ENCODE assay signal across 9 cellular contexts in genomic region chr6:5259428-5259827, GRCh38. TPM values are rescaled to one million over a fixed set of nuclear protein-coding genes. Genes with fewer than 3 reads are reported as not detected.
A peak's percentile ranks its signal among the peaks of the same experiment; 100 is the strongest.
DNase-seq lines count a peak whose midpoint lies in the region; ATAC-seq and TF ChIP-seq lines count a peak whose summit lies in the region.
"Had no signal": no experiment of that assay in that cellular context is flagged by ENCODE, and none has a peak within 500 bp of the region (broad histone marks: within the 10 kb centered on the region; RNA-seq: fewer than 3 reads in every experiment).

No MANE protein-coding gene starts in this region.

- CTCF ChIA-PET in T-cell (lab: Charles Lee): interaction anchor here in 1 of 2 donors (2.8 kb wide), 1 partner anchor 116 kb away, joined by 9 read pairs; no protein-coding TSS in a partner anchor

- peak overlapping the region; percentile 100 for H3K27ac Mint-ChIP-seq in T-helper 2 cell treated with Interferon-gamma antibody and Interleukin-4, amounts not matched to agents 5 μg/mL and 100 μg/mL, for 36 hours
- H3K27ac Mint-ChIP-seq in T-cell: peak overlapping the region; percentile 97 to 100
- peak overlapping the region; percentile 100 for H3K27ac Mint-ChIP-seq in stimulated activated memory B cell treated with anti-CD40 and anti-IgM and Interleukin-4, amounts not matched to agents 10 μg/mL and 1 μg/mL and 100 μg/mL, for 72 hours

- TF ChIP-seq CTCF in foreskin fibroblast (IDR thresholded peaks at IDR 0.05; ENCODE audit: low read depth, low read length): no peak

- H3K4me3 Mint-ChIP-seq in T-helper 2 cell treated with Interferon-gamma antibody and Interleukin-4, amounts not matched to agents 5 μg/mL and 100 μg/mL, for 36 hours: peak overlapping the region; percentile 97
- H3K4me3 Mint-ChIP-seq in T-cell: peak overlapping the region; percentile 98
- H3K4me3 Mint-ChIP-seq in stimulated activated memory B cell treated with anti-CD40 and anti-IgM and Interleukin-4, amounts not matched to agents 10 μg/mL and 1 μg/mL and 100 μg/mL, for 72 hours: peak overlapping the region; percentile 89

- DNase-seq in T-helper 2 cell treated with Interferon-gamma antibody and Interleukin-4, amounts not matched to agents 5 μg/mL and 100 μg/mL, for 36 hours (ENCODE audit: low spot score): no peak
- DNase-seq in T-helper 2 cell: no peak
- no peak for DNase-seq in T-cell
- no peak for DNase-seq in foreskin fibroblast
- no peak for DNase-seq in cerebellar nuclear complex (lab: John Stamatoyannopoulos, UW)
- no peak for DNase-seq in ACHN
- no peak for DNase-seq in LoVo (ENCODE audit: low spot score)
- DNase-seq: hippocampal formation had no signal

- peaks cover 11% of the 10 kb centered on the region for H3K36me3 Mint-ChIP-seq in T-helper 2 cell treated with Interferon-gamma antibody and Interleukin-4, amounts not matched to agents 5 μg/mL and 100 μg/mL, for 36 hours (ENCODE audit: low read depth)
- peaks cover 21% of the 10 kb centered on the region for H3K36me3 Mint-ChIP-seq in T-cell
- H3K36me3 Mint-ChIP-seq in stimulated activated memory B cell treated with anti-CD40 and anti-IgM and Interleukin-4, amounts not matched to agents 10 μg/mL and 1 μg/mL and 100 μg/mL, for 72 hours: peaks cover 25% of the 10 kb centered on the region

- peak overlapping the region; percentile 82 to 85 for H3K4me3 ChIP-seq in foreskin fibroblast (ENCODE audit: low read depth in 1 of 2, low read length in 2 of 2)

- POLR2A ChIA-PET in T-cell (lab: Charles Lee): no interaction called here

- ATAC-seq in T-cell (replicated peaks in 1 of 4): no peak
- no peak for ATAC-seq in stimulated activated memory B cell treated with anti-CD40 and anti-IgM and Interleukin-4, amounts not matched to agents 10 μg/mL and 1 μg/mL and 100 μg/mL, for 72 hours

- H3K9me3 Mint-ChIP-seq in T-helper 2 cell treated with Interferon-gamma antibody and Interleukin-4, amounts not matched to agents 5 μg/mL and 100 μg/mL, for 36 hours: no peaks in the 10 kb centered on the region
- no peaks in the 10 kb centered on the region for H3K9me3 Mint-ChIP-seq in T-cell
- no peaks in the 10 kb centered on the region for H3K9me3 Mint-ChIP-seq in stimulated activated memory B cell treated with anti-CD40 and anti-IgM and Interleukin-4, amounts not matched to agents 10 μg/mL and 1 μg/mL and 100 μg/mL, for 72 hours

- in situ Hi-C loops in ACHN (cut with HindIII; ENCODE audit: low pct_ligation_motif_present, low pct_unique_long_range_greater_than_20kb, low sequenced_read_pairs): no loop called here

- H3K4me1 Mint-ChIP-seq in T-helper 2 cell treated with Interferon-gamma antibody and Interleukin-4, amounts not matched to agents 5 μg/mL and 100 μg/mL, for 36 hours (ENCODE audit: low read depth): peaks cover 29% of the 10 kb centered on the region
- H3K4me1 Mint-ChIP-seq in T-cell: peaks cover 23 to 38% (median 33%) of the 10 kb centered on the region in 3 donors
- peaks cover 39% of the 10 kb centered on the region for H3K4me1 Mint-ChIP-seq in stimulated activated memory B cell treated with anti-CD40 and anti-IgM and Interleukin-4, amounts not matched to agents 10 μg/mL and 1 μg/mL and 100 μg/mL, for 72 hours

- H3K27me3 Mint-ChIP-seq in T-helper 2 cell treated with Interferon-gamma antibody and Interleukin-4, amounts not matched to agents 5 μg/mL and 100 μg/mL, for 36 hours (ENCODE audit: low read depth): no peaks in the 10 kb centered on the region
- H3K27me3 Mint-ChIP-seq in T-cell: no peaks in the 10 kb centered on the region
- no peaks in the 10 kb centered on the region for H3K27me3 Mint-ChIP-seq in stimulated activated memory B cell treated with anti-CD40 and anti-IgM and Interleukin-4, amounts not matched to agents 10 μg/mL and 1 μg/mL and 100 μg/mL, for 72 hours

RNA-seq across cellular contexts. Expression of gene LYRM4, which starts 1.3 kb away (rescaled TPM):
- total RNA-seq in T-cell: 10 to 100 TPM; 17.7 to 25.6 (median 20.4) TPM

RNA-seq across cellular contexts. Expression of gene FARS2, which starts 1.9 kb away (rescaled TPM):
- 10 to 100 TPM; 17.9 to 24.2 (median 20.3) TPM for total RNA-seq in T-cell
